Comparison of ENCODE assay signal across 2 cellular contexts in genomic region chr1:19062258-19063029, GRCh38.
TF ChIP-seq lines count a peak whose summit lies in the region.

No MANE protein-coding gene starts in this region.

TF ChIP-seq in HEK293, 187 proteins besides CTCF, POLR2A, EP300 and RAD21 (continued from another document):
- TF ChIP-seq, protein P1, sequence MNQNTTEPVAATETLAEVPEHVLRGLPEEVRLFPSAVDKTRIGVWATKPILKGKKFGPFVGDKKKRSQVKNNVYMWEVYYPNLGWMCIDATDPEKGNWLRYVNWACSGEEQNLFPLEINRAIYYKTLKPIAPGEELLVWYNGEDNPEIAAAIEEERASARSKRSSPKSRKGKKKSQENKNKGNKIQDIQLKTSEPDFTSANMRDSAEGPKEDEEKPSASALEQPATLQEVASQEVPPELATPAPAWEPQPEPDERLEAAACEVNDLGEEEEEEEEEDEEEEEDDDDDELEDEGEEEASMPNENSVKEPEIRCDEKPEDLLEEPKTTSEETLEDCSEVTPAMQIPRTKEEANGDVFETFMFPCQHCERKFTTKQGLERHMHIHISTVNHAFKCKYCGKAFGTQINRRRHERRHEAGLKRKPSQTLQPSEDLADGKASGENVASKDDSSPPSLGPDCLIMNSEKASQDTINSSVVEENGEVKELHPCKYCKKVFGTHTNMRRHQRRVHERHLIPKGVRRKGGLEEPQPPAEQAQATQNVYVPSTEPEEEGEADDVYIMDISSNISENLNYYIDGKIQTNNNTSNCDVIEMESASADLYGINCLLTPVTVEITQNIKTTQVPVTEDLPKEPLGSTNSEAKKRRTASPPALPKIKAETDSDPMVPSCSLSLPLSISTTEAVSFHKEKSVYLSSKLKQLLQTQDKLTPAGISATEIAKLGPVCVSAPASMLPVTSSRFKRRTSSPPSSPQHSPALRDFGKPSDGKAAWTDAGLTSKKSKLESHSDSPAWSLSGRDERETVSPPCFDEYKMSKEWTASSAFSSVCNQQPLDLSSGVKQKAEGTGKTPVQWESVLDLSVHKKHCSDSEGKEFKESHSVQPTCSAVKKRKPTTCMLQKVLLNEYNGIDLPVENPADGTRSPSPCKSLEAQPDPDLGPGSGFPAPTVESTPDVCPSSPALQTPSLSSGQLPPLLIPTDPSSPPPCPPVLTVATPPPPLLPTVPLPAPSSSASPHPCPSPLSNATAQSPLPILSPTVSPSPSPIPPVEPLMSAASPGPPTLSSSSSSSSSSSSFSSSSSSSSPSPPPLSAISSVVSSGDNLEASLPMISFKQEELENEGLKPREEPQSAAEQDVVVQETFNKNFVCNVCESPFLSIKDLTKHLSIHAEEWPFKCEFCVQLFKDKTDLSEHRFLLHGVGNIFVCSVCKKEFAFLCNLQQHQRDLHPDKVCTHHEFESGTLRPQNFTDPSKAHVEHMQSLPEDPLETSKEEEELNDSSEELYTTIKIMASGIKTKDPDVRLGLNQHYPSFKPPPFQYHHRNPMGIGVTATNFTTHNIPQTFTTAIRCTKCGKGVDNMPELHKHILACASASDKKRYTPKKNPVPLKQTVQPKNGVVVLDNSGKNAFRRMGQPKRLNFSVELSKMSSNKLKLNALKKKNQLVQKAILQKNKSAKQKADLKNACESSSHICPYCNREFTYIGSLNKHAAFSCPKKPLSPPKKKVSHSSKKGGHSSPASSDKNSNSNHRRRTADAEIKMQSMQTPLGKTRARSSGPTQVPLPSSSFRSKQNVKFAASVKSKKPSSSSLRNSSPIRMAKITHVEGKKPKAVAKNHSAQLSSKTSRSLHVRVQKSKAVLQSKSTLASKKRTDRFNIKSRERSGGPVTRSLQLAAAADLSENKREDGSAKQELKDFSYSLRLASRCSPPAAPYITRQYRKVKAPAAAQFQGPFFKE (tag by site-specific recombination; IDR thresholded peaks at IDR 0.05; ENCODE audit: borderline replicate concordance), result no peak
- no peak for TF ChIP-seq ZNF777 (tag by site-specific recombination; IDR thresholded peaks at IDR 0.05; ENCODE audit: borderline replicate concordance)

TF ChIP-seq in WTC11, 78 proteins besides CTCF, POLR2A, EP300 and RAD21 (continued from another document):
- TF ChIP-seq CDX4 (CRISPR knock-in tag; IDR thresholded peaks at IDR 0.05; ENCODE audit: borderline replicate concordance) (no peak), NFYB (CRISPR knock-in tag; conservative IDR thresholded peaks at IDR 0.05; ENCODE audit: low read depth) (peak; percentile 69), CBFB (CRISPR knock-in tag; IDR thresholded peaks at IDR 0.05; ENCODE audit: low read depth) (no peak)
- TF ChIP-seq, protein P2, sequence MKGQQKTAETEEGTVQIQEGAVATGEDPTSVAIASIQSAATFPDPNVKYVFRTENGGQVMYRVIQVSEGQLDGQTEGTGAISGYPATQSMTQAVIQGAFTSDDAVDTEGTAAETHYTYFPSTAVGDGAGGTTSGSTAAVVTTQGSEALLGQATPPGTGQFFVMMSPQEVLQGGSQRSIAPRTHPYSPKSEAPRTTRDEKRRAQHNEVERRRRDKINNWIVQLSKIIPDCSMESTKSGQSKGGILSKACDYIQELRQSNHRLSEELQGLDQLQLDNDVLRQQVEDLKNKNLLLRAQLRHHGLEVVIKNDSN (CRISPR knock-in tag; IDR thresholded peaks at IDR 0.05), result 0 out of 2 replicates have a peak, but pooled peaks have one; percentile 14
